Comparison of ENCODE assay signal across 8 cellular contexts in the genomic region with DNA sequence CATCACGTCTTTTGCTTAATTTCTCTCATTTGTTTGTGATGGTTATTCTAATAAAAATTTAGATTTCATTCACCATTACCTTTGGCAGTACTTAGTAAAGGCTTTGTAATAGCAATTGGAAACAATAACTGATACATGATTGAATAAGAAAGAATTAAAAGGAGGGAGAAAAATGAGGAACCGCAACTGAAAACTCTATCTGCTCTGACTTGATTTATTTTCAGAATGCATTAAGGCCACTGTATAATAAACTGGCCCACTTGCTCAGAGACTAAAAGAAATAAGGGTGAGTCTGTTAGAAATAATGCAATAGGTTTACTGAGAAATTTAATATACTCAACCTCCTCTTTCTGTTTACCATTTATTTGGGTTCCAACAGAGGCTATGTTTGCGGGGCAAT.
"Had no signal": no experiment of that assay in that cellular context is flagged by ENCODE, and none has a peak within 500 bp of the region (broad histone marks: within the 10 kb centered on the region; RNA-seq: fewer than 3 reads in every experiment).

No MANE protein-coding gene starts in this region.

- FAIRE-seq: HepG2, HTR-8/SVneo, K562 had no signal

- DNase-seq: IMR-90, KBM-7, KG1 had no signal

- H3K4me3 ChIP-seq: K562 had no signal

- ATAC-seq: HepG2, K562 had no signal

- H3K9ac ChIP-seq: KMS-11 had no signal

- H3K4me2 ChIP-seq: KMS-11 had no signal

- H3K27ac ChIP-seq: HL-60, KMS-11 had no signal
